8 cellular contexts compared by ENCODE assay signal in genomic region chr17:6853764-6854442, GRCh38. TPM values are rescaled to one million over a fixed set of nuclear protein-coding genes. Genes with fewer than 3 reads are reported as not detected.
DNase-seq lines count a peak whose midpoint lies in the region; ATAC-seq and TF ChIP-seq lines count a peak whose summit lies in the region.

No MANE protein-coding gene starts in this region.

- DNase-seq in GM13977 (ENCODE audit: low spot score) (no peak), RPMI8226 (peak; percentile 65), fibroblast of the aortic adventitia (ENCODE audit: low read depth) (no peak), 8988T (no peak), SW 1271 (lab: John Stamatoyannopoulos, UW) (no peak)
- peak; percentile 39 for DNase-seq in stimulated activated CD4-positive, alpha-beta T cell treated with anti-CD3 and anti-CD28 coated beads, Interleukin-15, amount 100 ng/mL, for 24 hours
- no peak for DNase-seq in effector CD8-positive, alpha-beta T cell (lab: John Stamatoyannopoulos, UW)

- ATAC-seq in GM18907 (IDR thresholded peaks at IDR 0.05; ENCODE audit: unreplicated experiment): no peak

- in situ Hi-C loops in GM13977 (cut with MboI; ENCODE audit: low pct_unique_long_range_greater_than_20kb, low sequenced_read_pairs, unreplicated experiment): no loop called here

- TF ChIP-seq CTCF in GM13977 (IDR thresholded peaks at IDR 0.05; ENCODE audit: extremely low read depth, insufficient read depth, missing control alignments): peak; percentile 34
- peak; percentile 25 for TF ChIP-seq CTCF in fibroblast of the aortic adventitia (IDR thresholded peaks at IDR 0.05; ENCODE audit: insufficient read depth, low read length)

- H3K4me3 ChIP-seq in fibroblast of the aortic adventitia (ENCODE audit: low read depth, low read length): no peak overlapping the region

RNA-seq across cellular contexts. Expression of gene TEKT1, which starts 22.4 kb away (rescaled TPM):
- not detected in 2 replicates for total RNA-seq in fibroblast of the aortic adventitia (ENCODE audit: low replicate concordance)

Comparison
In these comparisons a context has a peak if more than half of its experiments do, and no peak if none do; other contexts are left out.
1. DNase-seq: peak in RPMI8226 (single experiment) and stimulated activated CD4-positive, alpha-beta T cell treated with anti-CD3 and anti-CD28 coated beads, Interleukin-15, amount 100 ng/mL, for 24 hours (single experiment); none in GM13977 (single experiment), fibroblast of the aortic adventitia (single experiment), effector CD8-positive, alpha-beta T cell (single experiment), 8988T (single experiment) and SW 1271 (0 of 2).